In the genomic region with DNA sequence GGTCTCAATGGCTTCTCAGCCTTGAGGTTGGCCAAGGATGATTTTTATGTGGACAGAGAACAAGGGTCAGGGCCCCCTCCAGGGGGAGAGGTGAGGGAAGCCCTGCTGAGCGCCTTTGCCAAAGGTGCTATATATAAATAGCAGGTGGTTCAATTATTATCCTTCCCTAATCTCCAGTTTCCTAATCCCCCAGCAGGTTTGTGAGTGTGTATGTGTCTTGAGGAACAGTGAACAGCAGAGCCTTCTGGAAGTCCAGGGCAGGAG, we compare ENCODE assay signal across 16 cellular contexts. TPM values are rescaled to one million over a fixed set of nuclear protein-coding genes. Genes with fewer than 3 reads are reported as not detected.
A peak's percentile ranks its signal among the peaks of the same experiment; 100 is the strongest.
DNase-seq lines count a peak whose midpoint lies in the region; ATAC-seq and TF ChIP-seq lines count a peak whose summit lies in the region.
"Had no signal": no experiment of that assay in that cellular context is flagged by ENCODE, and none has a peak within 500 bp of the region (broad histone marks: within the 10 kb centered on the region; RNA-seq: fewer than 3 reads in every experiment).

No MANE protein-coding gene starts in this region.

- TF ChIP-seq CTCF in right atrium auricular region (IDR thresholded peaks at IDR 0.05), result no peak
- no peak for TF ChIP-seq CTCF in neutrophil (IDR thresholded peaks at IDR 0.05)
- TF ChIP-seq CTCF in hepatocyte (IDR thresholded peaks at IDR 0.05; ENCODE audit: poor library complexity), result no peak
- no peak for TF ChIP-seq CTCF in left lung (IDR thresholded peaks at IDR 0.05)

- H3K9me2 ChIP-seq in hepatocyte (replicated peaks; ENCODE audit: insufficient read depth), result no peaks in the 10 kb centered on the region

- no peaks in the 10 kb centered on the region for H4K20me1 ChIP-seq in hepatocyte (ENCODE audit: insufficient read depth, poor library complexity, severe bottlenecking)

- H3K4me3 ChIP-seq in right atrium auricular region (no peak overlapping the region), neutrophil (ENCODE audit: low read depth in 1 of 2, low read length in 1 of 2) (peak overlapping the region; percentile 93 to 100), hepatocyte (no peak overlapping the region), left lung (no peak overlapping the region)

- H3K36me3 ChIP-seq in right atrium auricular region (no peaks in the 10 kb centered on the region), neutrophil (peaks cover 21% of the 10 kb centered on the region), hepatocyte (replicated peaks; ENCODE audit: insufficient read depth, low read depth) (no peaks in the 10 kb centered on the region), left lung (no peaks in the 10 kb centered on the region)

- intact Hi-C loops in Right ventricle myocardium inferior (cut with DNase I) (loop anchor here (5.0 to 10.0 kb wide), 2 partner anchors 75 to 283 kb away; no protein-coding TSS in a partner anchor), left lung (cut with DNase I) (no loop called here)

- ATAC-seq in Right ventricle myocardium inferior, result no peak
- no peak for ATAC-seq in GM18505 (IDR thresholded peaks at IDR 0.05; ENCODE audit: unreplicated experiment)
- no peak for ATAC-seq in left lung
- ATAC-seq: PC-3 had no signal

- DNase-seq in Right ventricle myocardium inferior (ENCODE audit: missing footprints) (peak; percentile 43), right atrium auricular region (ENCODE audit: low spot score) (no peak), hepatocyte (ENCODE audit: low spot score) (no peak), left lung (no peak)
- DNase-seq: CD8-positive, alpha-beta memory T cell; DMS53; MV-4-11; NCI-H1436 treated with DMSO at 0.1 percent for 48 hours; NCI-H2081; NCI-H2227 treated with DMSO at 0.1 percent for 48 hours; NCI-H526; PC-3 had no signal

- H3K4me1 ChIP-seq in right atrium auricular region, result peaks cover 0 to 42% of the 10 kb centered on the region in 2 donors
- peaks cover 77 to 79% of the 10 kb centered on the region in 2 experiments for H3K4me1 ChIP-seq in neutrophil (ENCODE audit: control insufficient read depth in 1 of 2, insufficient read depth in 1 of 2, low read depth in 1 of 2, low read length in 1 of 2)
- peaks cover 12% of the 10 kb centered on the region for H3K4me1 ChIP-seq in hepatocyte (ENCODE audit: insufficient read depth)
- peaks cover 0 to 51% of the 10 kb centered on the region in 2 donors for H3K4me1 ChIP-seq in left lung

- 92% methylated on average over 1 of the region's 1 CpG for WGBS in hepatocyte (ENCODE audit: low lambda C conversion rate, missing lambda C conversion rate)

- H2AFZ ChIP-seq in hepatocyte, result no peak overlapping the region

- H3K9me3 ChIP-seq in right atrium auricular region, result no peaks in the 10 kb centered on the region
- no peaks in the 10 kb centered on the region for H3K9me3 ChIP-seq in neutrophil
- H3K9me3 ChIP-seq in hepatocyte (ENCODE audit: low read depth), result no peaks in the 10 kb centered on the region
- no peaks in the 10 kb centered on the region for H3K9me3 ChIP-seq in left lung

- H3K79me2 ChIP-seq in hepatocyte, result peaks cover 10% of the 10 kb centered on the region

- H3K4me2 ChIP-seq in hepatocyte, result no peak overlapping the region

- H3K27me3 ChIP-seq in right atrium auricular region (no peaks in the 10 kb centered on the region), neutrophil (no peaks in the 10 kb centered on the region), hepatocyte (no peaks in the 10 kb centered on the region), left lung (peaks cover 24 to 95% of the 10 kb centered on the region in 2 donors)

- no peak for TF ChIP-seq POLR2A in GM18505 (IDR thresholded peaks at IDR 0.05; ENCODE audit: borderline replicate concordance, extremely low read depth, insufficient read depth, insufficient read length)

- H3K27ac ChIP-seq in right atrium auricular region, result peak overlapping the region in 1 of 2 donors; percentile 96
- peak overlapping the region; percentile 85 for H3K27ac ChIP-seq in cingulate gyrus (ENCODE audit: low read depth, low read length)
- H3K27ac ChIP-seq in neutrophil, result peak overlapping the region; percentile 100
- no peak overlapping the region for H3K27ac ChIP-seq in hepatocyte
- no peak overlapping the region for H3K27ac ChIP-seq in left lung
- H3K27ac ChIP-seq: SK-N-MC had no signal

RNA-seq across cellular contexts. Expression of a gene that starts 3.2 kb away (rescaled TPM):
- total RNA-seq in Right ventricle myocardium inferior (20.9 TPM), right atrium auricular region (10 to 100 TPM; 32.4 to 58.5 TPM), hepatocyte (14.0 and 16.0 TPM in 2 replicates), left lung (100 to 1,000 TPM in 1 of 2 donors, 10 to 100 TPM in 1; 43.9 to 102 TPM)
- 14.4 and 18.6 TPM in 2 replicates for polyA plus RNA-seq in hepatocyte
- polyA plus RNA-seq: CD8-positive, alpha-beta memory T cell had no signal

Comparison
In these comparisons a context has a peak if more than half of its experiments do, and no peak if none do; other contexts are left out.
1. H3K27ac ChIP-seq: peak in cingulate gyrus (single experiment) and neutrophil (single experiment); none in hepatocyte (single experiment) and left lung (0 of 2).
2. H3K4me3 ChIP-seq: peak in neutrophil (2 of 2); none in right atrium auricular region (0 of 2), hepatocyte (single experiment) and left lung (0 of 2).